ENCODE assay signal across 31 cellular contexts in genomic region chr11:92002568-92002967, GRCh38.
"Had no signal": no experiment of that assay in that cellular context is flagged by ENCODE, and none has a peak within 500 bp of the region (broad histone marks: within the 10 kb centered on the region; RNA-seq: fewer than 3 reads in every experiment).

No MANE protein-coding gene starts in this region.

- H3K27me3 ChIP-seq: adrenal gland, body of pancreas, esophagus muscularis mucosa, foreskin keratinocyte, gastrocnemius medialis, heart left ventricle had no signal

- H3K27ac ChIP-seq: adrenal gland, body of pancreas, esophagus muscularis mucosa, foreskin keratinocyte, gastrocnemius medialis, heart left ventricle had no signal

- H3K4me1 ChIP-seq: adrenal gland, body of pancreas, esophagus muscularis mucosa, foreskin keratinocyte, gastrocnemius medialis, heart left ventricle had no signal

- ATAC-seq: activated CD4-positive, alpha-beta T cell treated with anti-CD3 and anti-CD28 coated beads for 36 hours; activated CD8-positive, alpha-beta memory T cell treated with anti-CD3 and anti-CD28 coated beads, Interleukin-2, amount 10 ng/mL, durations not matched to agents 7 days and 5 days; activated CD8-positive, alpha-beta T cell treated with anti-CD3 and anti-CD28 coated beads, Interleukin-2, amount 10 ng/mL, durations not matched to agents 7 days and 5 days; activated naive CD8-positive, alpha-beta T cell treated with anti-CD3 and anti-CD28 coated beads, Interleukin-2, amount 50 U/mL, for 24 hours; body of pancreas; effector memory CD8-positive, alpha-beta T cell; foreskin keratinocyte; gastrocnemius medialis; heart left ventricle; T-helper 17 cell had no signal

- DNase-seq: activated CD4-positive, alpha-beta memory T cell treated with anti-CD3 and anti-CD28 coated beads for 36 hours; activated CD4-positive, alpha-beta T cell treated with anti-CD3 and anti-CD28 coated beads for 36 hours; activated CD4-positive, alpha-beta T cell treated with anti-CD3 and anti-CD28 coated beads, Interleukin-2, amount 10 ng/mL, durations not matched to agents 24 days and 14 days; activated CD4-positive, CD25-positive, alpha-beta regulatory T cell; activated CD4-positive, CD25-positive, alpha-beta regulatory T cell treated with anti-CD3 and anti-CD28 coated beads, Interleukin-2, amount 50 U/mL, for 72 hours; activated CD8-positive, alpha-beta memory T cell treated with anti-CD3 and anti-CD28 coated beads, Interleukin-2, amount 10 ng/mL, durations not matched to agents 7 days and 5 days; activated CD8-positive, alpha-beta memory T cell treated with anti-CD3 and anti-CD28 coated beads, Interleukin-2, amount 50 U/mL, for 4 hours; activated CD8-positive, alpha-beta T cell treated with anti-CD3 and anti-CD28 coated beads, Interleukin-2, amount 10 ng/mL, durations not matched to agents 7 days and 5 days; activated effector memory CD4-positive, alpha-beta T cell treated with anti-CD3 and anti-CD28 coated beads, Interleukin-2, amount 50 U/mL, for 16 hours; activated naive CD4-positive, alpha-beta T cell treated with anti-CD3 and anti-CD28 coated beads for 36 hours; activated naive CD8-positive, alpha-beta T cell treated with anti-CD3 and anti-CD28 coated beads for 36 hours; activated naive CD8-positive, alpha-beta T cell treated with anti-CD3 and anti-CD28 coated beads, Interleukin-2, amount 50 U/mL, for 24 hours; activated T-cell treated with anti-CD3 and anti-CD28 coated beads, Interleukin-2, amount 50 U/mL, for 1 hour; activated T-cell treated with anti-CD3 and anti-CD28 coated beads, Interleukin-2, amount 50 U/mL, for 48 hours; adrenal gland; amygdala; aorta; body of pancreas; caudate nucleus; cortex of kidney; dermis blood vessel endothelial cell; effector CD4-positive, alpha-beta T cell; effector memory CD8-positive, alpha-beta T cell; erythroblast; foreskin keratinocyte; gastrocnemius medialis; glutamatergic neuron; heart left ventricle; T-helper 17 cell; T1000 had no signal

- H3K4me3 ChIP-seq: adrenal gland, body of pancreas, esophagus muscularis mucosa, gastrocnemius medialis, heart left ventricle had no signal

- H3K36me3 ChIP-seq: adrenal gland, esophagus muscularis mucosa, gastrocnemius medialis, heart left ventricle had no signal

- H3K9me3 ChIP-seq: adrenal gland, body of pancreas, esophagus muscularis mucosa, gastrocnemius medialis, heart left ventricle had no signal
